In genomic region chr12:123278150-123278627, GRCh38 we compare ENCODE assay signal across 11 cellular contexts. TPM values are rescaled to one million over a fixed set of nuclear protein-coding genes. Genes with fewer than 3 reads are reported as not detected.
DNase-seq lines count a peak whose midpoint lies in the region; ATAC-seq, FAIRE-seq and TF ChIP-seq lines count a peak whose summit lies in the region.
"Had no signal": no experiment of that assay in that cellular context is flagged by ENCODE, and none has a peak within 500 bp of the region (broad histone marks: within the 10 kb centered on the region; RNA-seq: fewer than 3 reads in every experiment).

No MANE protein-coding gene starts in this region.

- H3K9me3 ChIP-seq in HepG2 (ENCODE audit: low read length): no peaks in the 10 kb centered on the region
- H3K9me3 ChIP-seq: Peyer's patch had no signal

- peak overlapping the region; percentile 55 for H3K4me2 ChIP-seq in HepG2 (ENCODE audit: low read depth, low read length)

- no peak for TF ChIP-seq RAD21 in HepG2 (CRISPR knock-in tag; IDR thresholded peaks at IDR 0.05)

- H3K36me3 ChIP-seq in HepG2 (replicated peaks in 1 of 2; ENCODE audit: control insufficient read depth in 1 of 2, insufficient read depth in 2 of 2, low read length in 2 of 2): no peaks in the 10 kb centered on the region
- H3K36me3 ChIP-seq: Peyer's patch had no signal

- CTCF ChIA-PET in HepG2 (lab: Yijun Ruan, JAX; ENCODE audit: low intra/inter-chr PET ratio, low total read pairs): no interaction called here

- H3K9me3 Mint-ChIP-seq in effector memory CD8-positive, alpha-beta T cell: no peaks in the 10 kb centered on the region
- H3K9me3 Mint-ChIP-seq: brain had no signal

- 44% methylated on average over 2 of the region's 2 CpGs for WGBS in HepG2 (ENCODE audit: low lambda C conversion rate)

- TF ChIP-seq EP300 in HepG2 (IDR thresholded peaks at IDR 0.05; ENCODE audit: low read depth in 2 of 2, low read length in 2 of 2) (no peak), HepG2 (CRISPR knock-in tag; IDR thresholded peaks at IDR 0.05; ENCODE audit: borderline replicate concordance) (no peak)

- H3K36me3 Mint-ChIP-seq in effector memory CD8-positive, alpha-beta T cell (ENCODE audit: insufficient read depth): no peaks in the 10 kb centered on the region
- H3K36me3 Mint-ChIP-seq: brain had no signal

- no peaks in the 10 kb centered on the region for H3K79me2 ChIP-seq in HepG2 (ENCODE audit: insufficient read depth, low read length)

- H3K27me3 ChIP-seq in HepG2 (ENCODE audit: control insufficient read depth in 1 of 2, insufficient read depth in 2 of 2, low read length in 2 of 2) (no peaks in the 10 kb centered on the region), foreskin keratinocyte (no peaks in the 10 kb centered on the region)
- H3K27me3 ChIP-seq: Peyer's patch had no signal

- H3K9ac ChIP-seq in HepG2 (ENCODE audit: insufficient read depth, low read depth, low read length): no peak overlapping the region

- H3K27ac ChIP-seq in HepG2 (ENCODE audit: extremely low read length, insufficient read depth, low read length): no peak overlapping the region
- H3K27ac ChIP-seq in foreskin keratinocyte: no peak overlapping the region

- peaks cover 5% of the 10 kb centered on the region; the same call in 1 of the 2 replicates for H3K4me1 ChIP-seq in HepG2 (ENCODE audit: insufficient read depth, low read length)
- H3K4me1 ChIP-seq in foreskin keratinocyte: no peaks in the 10 kb centered on the region
- H3K4me1 ChIP-seq: Peyer's patch had no signal

- intact Hi-C loops in HepG2 (cut with micrococcal nuclease; ENCODE audit: unreplicated experiment): no loop called here

- H3K4me3 Mint-ChIP-seq in effector memory CD8-positive, alpha-beta T cell: no peak overlapping the region

- no peaks in the 10 kb centered on the region for H3K27me3 Mint-ChIP-seq in effector memory CD8-positive, alpha-beta T cell
- H3K27me3 Mint-ChIP-seq: brain had no signal

- DNase-seq in NAMALWA (ENCODE audit: low spot score) (peak; percentile 58), HepG2 (ENCODE audit: low spot score) (no peak), foreskin fibroblast (no peak), foreskin keratinocyte (no peak)
- no peak for DNase-seq in effector memory CD8-positive, alpha-beta T cell
- DNase-seq: mesenchymal stem cell had no signal

- POLR2A ChIA-PET in HepG2 (lab: Yijun Ruan, JAX): no interaction called here

- in situ Hi-C loops in HepG2 (cut with HindIII; ENCODE audit: extremely low pct_ligation_motif_present, low pct_unique_long_range_greater_than_20kb): no loop called here

- H3K4me3 ChIP-seq in HepG2 (replicated peaks in 1 of 3; ENCODE audit: insufficient read depth in 1 of 3, low read depth in 2 of 3, low read length in 3 of 3) (no peak overlapping the region; a peak in 2 of 6 replicates), foreskin fibroblast (ENCODE audit: low read depth in 1 of 2, low read length in 2 of 2) (no peak overlapping the region)
- H3K4me3 ChIP-seq: Peyer's patch had no signal

- TF ChIP-seq CTCF in HepG2 (CRISPR knock-in tag; IDR thresholded peaks at IDR 0.05) (no peak), foreskin fibroblast (IDR thresholded peaks at IDR 0.05; ENCODE audit: low read depth, low read length) (no peak), foreskin keratinocyte (conservative IDR thresholded peaks at IDR 0.05) (no peak)

- no peaks in the 10 kb centered on the region for H4K20me1 ChIP-seq in HepG2 (ENCODE audit: insufficient read depth, low read length)

- no peak overlapping the region for H3K27ac Mint-ChIP-seq in effector memory CD8-positive, alpha-beta T cell
- H3K27ac Mint-ChIP-seq: brain had no signal

- H3K4me1 Mint-ChIP-seq in effector memory CD8-positive, alpha-beta T cell (ENCODE audit: low read depth in 2 of 2): peaks cover 0 to 2% of the 10 kb centered on the region in 2 donors

- H2AFZ ChIP-seq in HepG2 (ENCODE audit: low read length): no peak overlapping the region

- no peak for TF ChIP-seq POLR2A in HepG2 (IDR thresholded peaks at IDR 0.05; ENCODE audit: insufficient read depth in 1 of 2, low read depth in 2 of 2, low read length in 2 of 2)

- FAIRE-seq in HepG2 (lab: Jason Lieb, UNC): no peak

- ATAC-seq in GM18519 (IDR thresholded peaks at IDR 0.05; ENCODE audit: low FRiP score, unreplicated experiment) (peak; percentile 80), GM21723 (IDR thresholded peaks at IDR 0.05; ENCODE audit: unreplicated experiment) (peak; percentile 81), HepG2 (no peak), foreskin keratinocyte (no peak), HG03469 (IDR thresholded peaks at IDR 0.05; ENCODE audit: unreplicated experiment) (no peak)
- ATAC-seq in effector memory CD8-positive, alpha-beta T cell (replicated peaks): no peak

- no TSS peak for BruUV-seq in HepG2 (replicated peaks; lab: Mats Ljungman, UMichigan)

RNA-seq across cellular contexts. Expression of gene CDK2AP1, which starts 6.5 kb away (rescaled TPM):
- total RNA-seq in HepG2 (2016; rRNA removed; fragmentation: Illumina TruSeq; extraction: Trizol) (124 and 127 TPM in 2 replicates), foreskin keratinocyte (210 and 224 TPM in 2 replicates)
- 231 and 242 TPM in 2 replicates for total RNA-seq in HepG2 (2016; cell fraction: cytosol; rRNA removed; fragmentation: Illumina TruSeq; extraction: Trizol; ENCODE audit: low read depth)
- 113 and 125 TPM in 2 replicates for total RNA-seq in HepG2 (2016; cell fraction: insoluble cytoplasmic fraction; rRNA removed; fragmentation: Illumina TruSeq; extraction: Trizol)
- total RNA-seq in HepG2 (2016; cell fraction: membrane; rRNA removed; fragmentation: Illumina TruSeq; extraction: Trizol): 398 and 408 TPM in 2 replicates
- 62.2 and 68.8 TPM in 2 replicates for total RNA-seq in HepG2 (2016; cell fraction: nucleus; rRNA removed; fragmentation: Illumina TruSeq; extraction: Trizol)
- polyA plus RNA-seq in HepG2 (2011; rRNA removed) (86.4 and 134 TPM in 2 replicates), foreskin keratinocyte (226 and 229 TPM in 2 replicates)
- polyA plus RNA-seq in HepG2 (2011; cell fraction: cytosol; rRNA removed): 58.8 and 85.6 TPM in 2 replicates
- polyA plus RNA-seq in HepG2 (2011; cell fraction: nucleus; rRNA removed): 20.9 and 25.6 TPM in 2 replicates
- polyA plus RNA-seq in HepG2 (2012): 65.6 and 68.7 TPM in 2 replicates
- polyA plus RNA-seq in HepG2 (2016; cell fraction: cytosol; fragmentation: Illumina TruSeq; extraction: Trizol; ENCODE audit: low read depth): 579 and 634 TPM in 2 replicates
- 215 and 249 TPM in 2 replicates for polyA plus RNA-seq in HepG2 (2016; cell fraction: insoluble cytoplasmic fraction; fragmentation: Illumina TruSeq; extraction: Trizol; ENCODE audit: low read depth)
- 709 and 711 TPM in 2 replicates for polyA plus RNA-seq in HepG2 (2016; cell fraction: membrane; fragmentation: Illumina TruSeq; extraction: Trizol; ENCODE audit: low read depth)
- polyA plus RNA-seq in HepG2 (2016; cell fraction: nucleus; fragmentation: Illumina TruSeq; extraction: Trizol; ENCODE audit: insufficient read depth, low read depth): 153 and 155 TPM in 2 replicates
- 55.7 and 80.7 TPM in 2 replicates for polyA minus RNA-seq in HepG2 (2011; rRNA and poly(A)+ RNA removed; ENCODE audit: low replicate concordance)
- polyA minus RNA-seq in HepG2 (2011; cell fraction: cytosol; rRNA and poly(A)+ RNA removed): 29.3 and 31.7 TPM in 2 replicates
- polyA minus RNA-seq in HepG2 (2011; cell fraction: nucleus; rRNA and poly(A)+ RNA removed): 17.1 and 23.9 TPM in 2 replicates

RNA-seq across cellular contexts. Expression of gene MTRFR, which starts 45.0 kb away (rescaled TPM):
- total RNA-seq in HepG2 (2016; rRNA removed; fragmentation: Illumina TruSeq; extraction: Trizol) (9.9 and 10.0 TPM in 2 replicates), foreskin keratinocyte (15.8 and 17.4 TPM in 2 replicates)
- total RNA-seq in HepG2 (2016; cell fraction: cytosol; rRNA removed; fragmentation: Illumina TruSeq; extraction: Trizol; ENCODE audit: low read depth): 4.3 and 4.7 TPM in 2 replicates
- total RNA-seq in HepG2 (2016; cell fraction: insoluble cytoplasmic fraction; rRNA removed; fragmentation: Illumina TruSeq; extraction: Trizol): 10.1 and 11.8 TPM in 2 replicates
- 7.4 and 8.2 TPM in 2 replicates for total RNA-seq in HepG2 (2016; cell fraction: membrane; rRNA removed; fragmentation: Illumina TruSeq; extraction: Trizol)
- total RNA-seq in HepG2 (2016; cell fraction: nucleus; rRNA removed; fragmentation: Illumina TruSeq; extraction: Trizol): 5.5 and 10.3 TPM in 2 replicates
- polyA plus RNA-seq in HepG2 (2011; rRNA removed) (6.6 and 7.1 TPM in 2 replicates), foreskin keratinocyte (14.3 and 15.8 TPM in 2 replicates)
- polyA plus RNA-seq in HepG2 (2011; cell fraction: cytosol; rRNA removed): 8.7 and 9.8 TPM in 2 replicates
- 5.2 and 6.4 TPM in 2 replicates for polyA plus RNA-seq in HepG2 (2011; cell fraction: nucleus; rRNA removed)
- polyA plus RNA-seq in HepG2 (2012): 10.0 and 10.2 TPM in 2 replicates
- 3.1 and 3.9 TPM in 2 replicates for polyA plus RNA-seq in HepG2 (2016; cell fraction: cytosol; fragmentation: Illumina TruSeq; extraction: Trizol; ENCODE audit: low read depth)
- 13.9 and 14.4 TPM in 2 replicates for polyA plus RNA-seq in HepG2 (2016; cell fraction: insoluble cytoplasmic fraction; fragmentation: Illumina TruSeq; extraction: Trizol; ENCODE audit: low read depth)
- 4.7 and 4.9 TPM in 2 replicates for polyA plus RNA-seq in HepG2 (2016; cell fraction: membrane; fragmentation: Illumina TruSeq; extraction: Trizol; ENCODE audit: low read depth)
- polyA plus RNA-seq in HepG2 (2016; cell fraction: nucleus; fragmentation: Illumina TruSeq; extraction: Trizol; ENCODE audit: insufficient read depth, low read depth): 10.7 and 11.4 TPM in 2 replicates
- polyA minus RNA-seq in HepG2 (2011; rRNA and poly(A)+ RNA removed; ENCODE audit: low replicate concordance): 16.6 and 38.7 TPM in 2 replicates
- 3.7 and 7.1 TPM in 2 replicates for polyA minus RNA-seq in HepG2 (2011; cell fraction: cytosol; rRNA and poly(A)+ RNA removed)
- polyA minus RNA-seq in HepG2 (2011; cell fraction: nucleus; rRNA and poly(A)+ RNA removed): 17.9 and 18.5 TPM in 2 replicates

RNA-seq across cellular contexts. Expression of gene MPHOSPH9, which starts 45.2 kb away (rescaled TPM):
- total RNA-seq in HepG2 (2016; rRNA removed; fragmentation: Illumina TruSeq; extraction: Trizol) (63.4 and 105 TPM in 2 replicates), foreskin keratinocyte (19.8 and 25.7 TPM in 2 replicates)
- 22.5 and 26.3 TPM in 2 replicates for total RNA-seq in HepG2 (2016; cell fraction: cytosol; rRNA removed; fragmentation: Illumina TruSeq; extraction: Trizol; ENCODE audit: low read depth)
- total RNA-seq in HepG2 (2016; cell fraction: insoluble cytoplasmic fraction; rRNA removed; fragmentation: Illumina TruSeq; extraction: Trizol): 66.9 and 102 TPM in 2 replicates
- 48.3 and 55.1 TPM in 2 replicates for total RNA-seq in HepG2 (2016; cell fraction: membrane; rRNA removed; fragmentation: Illumina TruSeq; extraction: Trizol)
- total RNA-seq in HepG2 (2016; cell fraction: nucleus; rRNA removed; fragmentation: Illumina TruSeq; extraction: Trizol): 87.6 and 95.5 TPM in 2 replicates
- polyA plus RNA-seq in HepG2 (2011; rRNA removed) (12.8 and 20.3 TPM in 2 replicates), foreskin keratinocyte (4.4 and 8.7 TPM in 2 replicates)
- 4.1 and 6.0 TPM in 2 replicates for polyA plus RNA-seq in HepG2 (2011; cell fraction: cytosol; rRNA removed)
- 15.1 and 19.3 TPM in 2 replicates for polyA plus RNA-seq in HepG2 (2011; cell fraction: nucleus; rRNA removed)
- 10.8 and 17.4 TPM in 2 replicates for polyA plus RNA-seq in HepG2 (2012)
- polyA plus RNA-seq in HepG2 (2016; cell fraction: cytosol; fragmentation: Illumina TruSeq; extraction: Trizol; ENCODE audit: low read depth): 3.7 and 5.2 TPM in 2 replicates
- 42.2 and 54.4 TPM in 2 replicates for polyA plus RNA-seq in HepG2 (2016; cell fraction: insoluble cytoplasmic fraction; fragmentation: Illumina TruSeq; extraction: Trizol; ENCODE audit: low read depth)
- 9.7 and 16.5 TPM in 2 replicates for polyA plus RNA-seq in HepG2 (2016; cell fraction: membrane; fragmentation: Illumina TruSeq; extraction: Trizol; ENCODE audit: low read depth)
- 50.0 and 51.4 TPM in 2 replicates for polyA plus RNA-seq in HepG2 (2016; cell fraction: nucleus; fragmentation: Illumina TruSeq; extraction: Trizol; ENCODE audit: insufficient read depth, low read depth)
- 9.0 and 29.0 TPM in 2 replicates for polyA minus RNA-seq in HepG2 (2011; rRNA and poly(A)+ RNA removed; ENCODE audit: low replicate concordance)
- 28.6 and 33.4 TPM in 2 replicates for polyA minus RNA-seq in HepG2 (2011; cell fraction: cytosol; rRNA and poly(A)+ RNA removed)
- polyA minus RNA-seq in HepG2 (2011; cell fraction: nucleus; rRNA and poly(A)+ RNA removed): 80.9 and 119 TPM in 2 replicates

Comparison
In these comparisons a context has a peak if more than half of its experiments do, and no peak if none do; other contexts are left out.
1. ATAC-seq: peak in GM18519 (single experiment) and GM21723 (single experiment); none in HepG2 (single experiment), effector memory CD8-positive, alpha-beta T cell (single experiment), foreskin keratinocyte (single experiment) and HG03469 (single experiment).